ENCODE assay signal across 15 cellular contexts in the genomic region with DNA sequence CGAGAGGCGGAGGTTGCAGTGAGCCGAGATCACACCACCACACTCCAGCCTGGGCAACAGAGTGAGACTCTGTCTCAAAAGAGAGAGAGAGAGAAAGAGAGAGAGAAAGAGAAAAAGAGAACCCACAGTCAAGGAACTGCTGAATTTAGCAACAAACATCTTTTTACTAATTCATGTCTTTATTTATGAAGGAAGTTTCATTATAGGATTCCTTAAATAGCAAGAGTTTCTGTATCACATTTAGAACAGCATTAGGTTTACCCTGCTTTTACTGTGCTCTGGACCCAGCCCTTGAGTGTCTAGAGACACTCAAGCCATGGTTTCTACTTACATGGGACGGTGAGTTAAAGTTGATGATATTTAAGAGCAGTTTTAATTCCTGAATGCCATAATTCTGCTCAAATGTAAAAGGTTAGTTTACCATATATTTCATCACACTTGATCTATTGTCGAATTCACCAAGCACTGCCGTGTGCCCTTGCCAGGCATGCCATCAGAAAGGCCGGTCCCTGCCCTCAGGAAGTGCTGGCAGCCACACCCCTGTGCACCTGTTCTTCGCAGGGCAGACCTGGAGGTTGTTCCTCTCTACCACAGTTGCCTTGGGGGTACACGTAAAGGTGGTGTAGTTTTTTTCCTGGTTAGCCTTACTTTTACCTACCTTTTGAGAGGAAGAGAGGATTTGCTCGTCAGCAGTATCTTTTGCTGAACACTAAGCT.
DNase-seq lines count a peak whose midpoint lies in the region; ATAC-seq and TF ChIP-seq lines count a peak whose summit lies in the region.
"Had no signal": no experiment of that assay in that cellular context is flagged by ENCODE, and none has a peak within 500 bp of the region (broad histone marks: within the 10 kb centered on the region; RNA-seq: fewer than 3 reads in every experiment).

No MANE protein-coding gene starts in this region.

- intact Hi-C loops in CD8-positive, alpha-beta T cell (cut with DNase I, micrococcal nuclease): loop anchor here in 1 of 2 experiments (2.0 kb wide), 1 partner anchor 19 kb away; no protein-coding TSS in a partner anchor

- no peaks in the 10 kb centered on the region for H3K36me3 ChIP-seq in CD8-positive, alpha-beta T cell (ENCODE audit: insufficient read depth, low read length)
- H3K36me3 ChIP-seq: heart right ventricle, suprapubic skin had no signal

- DNase-seq in NOMO-1 treated with DMSO at 0.1 percent for 48 hours (lab: John Stamatoyannopoulos, UW; ENCODE audit: unreplicated experiment) (peak; percentile 24), NOMO-1 treated with dmso at 0.1 percent for 144 hours (lab: John Stamatoyannopoulos, UW; ENCODE audit: unreplicated experiment) (no peak), left lobe of liver (ENCODE audit: low spot score) (peak; percentile 35), NCI-H2107 treated with DMSO at 0.1 percent for 48 hours (lab: John Stamatoyannopoulos, UW; ENCODE audit: unreplicated experiment) (no peak), pons (ENCODE audit: low spot score) (no peak)
- peak in 1 of 7 experiments; percentile 38 for DNase-seq in CD8-positive, alpha-beta T cell
- no peak for DNase-seq in activated CD8-positive, alpha-beta T cell treated with anti-CD3 and anti-CD28 coated beads, Interleukin-2, amount 10 ng/mL, durations not matched to agents 7 days and 5 days
- DNase-seq: anterior cingulate cortex; heart right ventricle; HFFc6; OCI-M1; psoas muscle; stimulated activated CD4-positive, alpha-beta T cell treated with anti-CD3 and anti-CD28 coated beads, Interleukin-15, amount 100 ng/mL, for 24 hours had no signal

- POLR2A ChIA-PET in CD8-positive, alpha-beta T cell (lab: Charles Lee): no interaction called here
- POLR2A ChIA-PET in activated CD8-positive, alpha-beta T cell treated with anti-CD3 and anti-CD28 coated beads, Interleukin-2, amount 10 ng/mL, durations not matched to agents 7 days and 5 days (lab: Charles Lee): no interaction called here

- H3K36me3 Mint-ChIP-seq in CD8-positive, alpha-beta T cell: no peaks in the 10 kb centered on the region
- H3K36me3 Mint-ChIP-seq in activated CD8-positive, alpha-beta T cell treated with anti-CD3 and anti-CD28 coated beads, Interleukin-2, amount 10 ng/mL, durations not matched to agents 7 days and 5 days (ENCODE audit: low read depth): no peaks in the 10 kb centered on the region

- H3K4me1 Mint-ChIP-seq in CD8-positive, alpha-beta T cell (ENCODE audit: low read depth): peaks cover 56% of the 10 kb centered on the region
- H3K4me1 Mint-ChIP-seq in activated CD8-positive, alpha-beta T cell treated with anti-CD3 and anti-CD28 coated beads, Interleukin-2, amount 10 ng/mL, durations not matched to agents 7 days and 5 days (ENCODE audit: low read depth): peaks cover 58% of the 10 kb centered on the region

- H3K27ac Mint-ChIP-seq in CD8-positive, alpha-beta T cell: peak overlapping the region; percentile 21
- peak overlapping the region; percentile 22 for H3K27ac Mint-ChIP-seq in activated CD8-positive, alpha-beta T cell treated with anti-CD3 and anti-CD28 coated beads, Interleukin-2, amount 10 ng/mL, durations not matched to agents 7 days and 5 days
- H3K27ac Mint-ChIP-seq: HFFc6 had no signal

- H3K9me3 ChIP-seq in CD8-positive, alpha-beta T cell (ENCODE audit: low read length): no peaks in the 10 kb centered on the region
- H3K9me3 ChIP-seq: heart right ventricle, psoas muscle, suprapubic skin had no signal

- no peak for ATAC-seq in CD8-positive, alpha-beta T cell
- ATAC-seq in activated CD8-positive, alpha-beta T cell treated with anti-CD3 and anti-CD28 coated beads, Interleukin-2, amount 10 ng/mL, durations not matched to agents 7 days and 5 days: no peak
- peak; percentile 40 for ATAC-seq in left lobe of liver
- no peak for ATAC-seq in GM18519 (IDR thresholded peaks at IDR 0.05; ENCODE audit: low FRiP score, unreplicated experiment)
- ATAC-seq: heart right ventricle, psoas muscle had no signal

- H3K27ac ChIP-seq in CD8-positive, alpha-beta T cell (ENCODE audit: low read depth, low read length): no peak overlapping the region
- H3K27ac ChIP-seq: heart right ventricle, psoas muscle had no signal

- no peaks in the 10 kb centered on the region for H3K27me3 ChIP-seq in CD8-positive, alpha-beta T cell (ENCODE audit: insufficient read depth, low read length)
- H3K27me3 ChIP-seq: heart right ventricle, suprapubic skin had no signal

- H3K4me1 ChIP-seq in CD8-positive, alpha-beta T cell (ENCODE audit: insufficient read depth, low read length): peaks cover 55% of the 10 kb centered on the region

- no peaks in the 10 kb centered on the region for H3K9me3 Mint-ChIP-seq in CD8-positive, alpha-beta T cell
- H3K9me3 Mint-ChIP-seq in activated CD8-positive, alpha-beta T cell treated with anti-CD3 and anti-CD28 coated beads, Interleukin-2, amount 10 ng/mL, durations not matched to agents 7 days and 5 days (ENCODE audit: insufficient read depth): no peaks in the 10 kb centered on the region

- TF ChIP-seq CTCF in CD8-positive, alpha-beta T cell (IDR thresholded peaks at IDR 0.05): no peak

- CTCF ChIA-PET in CD8-positive, alpha-beta T cell (lab: Charles Lee): no interaction called here
- CTCF ChIA-PET in activated CD8-positive, alpha-beta T cell treated with anti-CD3 and anti-CD28 coated beads, Interleukin-2, amount 10 ng/mL, durations not matched to agents 7 days and 5 days (lab: Charles Lee): interaction anchor here (1.2 to 1.5 kb wide), 2 partner anchors 10 to 99 kb away, joined by 3 to 5 read pairs; no protein-coding TSS in a partner anchor

- peak overlapping the region; percentile 22 for H3K4me3 Mint-ChIP-seq in CD8-positive, alpha-beta T cell
- no peak overlapping the region for H3K4me3 Mint-ChIP-seq in activated CD8-positive, alpha-beta T cell treated with anti-CD3 and anti-CD28 coated beads, Interleukin-2, amount 10 ng/mL, durations not matched to agents 7 days and 5 days
- H3K4me3 Mint-ChIP-seq: HFFc6 had no signal

- no peak overlapping the region for H3K4me3 ChIP-seq in CD8-positive, alpha-beta T cell (ENCODE audit: low read depth, low read length)
- H3K4me3 ChIP-seq: heart right ventricle, psoas muscle, suprapubic skin had no signal

- no peaks in the 10 kb centered on the region for H3K27me3 Mint-ChIP-seq in CD8-positive, alpha-beta T cell (ENCODE audit: low read depth)
- no peaks in the 10 kb centered on the region for H3K27me3 Mint-ChIP-seq in activated CD8-positive, alpha-beta T cell treated with anti-CD3 and anti-CD28 coated beads, Interleukin-2, amount 10 ng/mL, durations not matched to agents 7 days and 5 days (ENCODE audit: low read depth)

Comparison
In these comparisons a context has a peak if more than half of its experiments do, and no peak if none do; other contexts are left out.
1. DNase-seq: peak in NOMO-1 treated with DMSO at 0.1 percent for 48 hours (single experiment) and left lobe of liver (single experiment); none in NOMO-1 treated with dmso at 0.1 percent for 144 hours (single experiment), activated CD8-positive, alpha-beta T cell treated with anti-CD3 and anti-CD28 coated beads, Interleukin-2, amount 10 ng/mL, durations not matched to agents 7 days and 5 days (single experiment), NCI-H2107 treated with DMSO at 0.1 percent for 48 hours (single experiment) and pons (single experiment).